Comparison of ENCODE assay signal across 1 cellular context in the genomic region with DNA sequence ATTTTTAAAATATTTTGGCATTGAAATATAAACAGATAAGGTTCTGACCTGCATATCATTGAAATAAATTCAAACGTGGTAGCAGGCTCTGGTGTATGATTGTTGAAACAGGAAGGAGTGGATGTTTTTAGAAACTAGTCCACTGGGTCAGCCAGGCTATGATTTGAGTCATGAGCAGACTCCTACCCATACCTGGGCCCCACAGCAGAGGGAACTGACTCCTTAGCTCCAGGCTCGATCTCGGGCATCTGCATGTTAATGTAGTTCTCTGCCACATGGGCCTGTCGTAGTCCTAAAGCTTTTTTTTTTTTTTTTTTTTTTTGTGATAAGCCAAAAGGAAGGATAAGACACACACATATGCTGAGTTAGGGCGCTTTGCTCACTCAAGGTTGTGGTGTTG.
TF ChIP-seq lines count a peak whose summit lies in the region.

No MANE protein-coding gene starts in this region.

TF ChIP-seq in IMR-90, 13 proteins besides CTCF, POLR2A, EP300 and RAD21 (continued from another document):
- TF ChIP-seq, protein P1, sequence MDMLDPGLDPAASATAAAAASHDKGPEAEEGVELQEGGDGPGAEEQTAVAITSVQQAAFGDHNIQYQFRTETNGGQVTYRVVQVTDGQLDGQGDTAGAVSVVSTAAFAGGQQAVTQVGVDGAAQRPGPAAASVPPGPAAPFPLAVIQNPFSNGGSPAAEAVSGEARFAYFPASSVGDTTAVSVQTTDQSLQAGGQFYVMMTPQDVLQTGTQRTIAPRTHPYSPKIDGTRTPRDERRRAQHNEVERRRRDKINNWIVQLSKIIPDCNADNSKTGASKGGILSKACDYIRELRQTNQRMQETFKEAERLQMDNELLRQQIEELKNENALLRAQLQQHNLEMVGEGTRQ (IDR thresholded peaks at IDR 0.05; ENCODE audit: low read depth, low read length) = no peak
- TF ChIP-seq MAFK (IDR thresholded peaks at IDR 0.05; ENCODE audit: low read depth, low read length) (no peak), MAZ (IDR thresholded peaks at IDR 0.05; ENCODE audit: borderline replicate concordance, low read depth, low read length) (no peak), FOS (IDR thresholded peaks at IDR 0.05; ENCODE audit: low read depth, low read length) (no peak), CHD1 (IDR thresholded peaks at IDR 0.05; ENCODE audit: low read depth, low read length) (no peak), MXI1 (IDR thresholded peaks at IDR 0.05; ENCODE audit: borderline replicate concordance, low read depth, low read length) (no peak), BHLHE40 (IDR thresholded peaks at IDR 0.05; ENCODE audit: low read depth, low read length) (no peak), RCOR1 (IDR thresholded peaks at IDR 0.05; ENCODE audit: insufficient replicate concordance, low read length) (no peak)
TF ChIP-seq in IMR-90: peak in this region for 0.
